In the genomic region with DNA sequence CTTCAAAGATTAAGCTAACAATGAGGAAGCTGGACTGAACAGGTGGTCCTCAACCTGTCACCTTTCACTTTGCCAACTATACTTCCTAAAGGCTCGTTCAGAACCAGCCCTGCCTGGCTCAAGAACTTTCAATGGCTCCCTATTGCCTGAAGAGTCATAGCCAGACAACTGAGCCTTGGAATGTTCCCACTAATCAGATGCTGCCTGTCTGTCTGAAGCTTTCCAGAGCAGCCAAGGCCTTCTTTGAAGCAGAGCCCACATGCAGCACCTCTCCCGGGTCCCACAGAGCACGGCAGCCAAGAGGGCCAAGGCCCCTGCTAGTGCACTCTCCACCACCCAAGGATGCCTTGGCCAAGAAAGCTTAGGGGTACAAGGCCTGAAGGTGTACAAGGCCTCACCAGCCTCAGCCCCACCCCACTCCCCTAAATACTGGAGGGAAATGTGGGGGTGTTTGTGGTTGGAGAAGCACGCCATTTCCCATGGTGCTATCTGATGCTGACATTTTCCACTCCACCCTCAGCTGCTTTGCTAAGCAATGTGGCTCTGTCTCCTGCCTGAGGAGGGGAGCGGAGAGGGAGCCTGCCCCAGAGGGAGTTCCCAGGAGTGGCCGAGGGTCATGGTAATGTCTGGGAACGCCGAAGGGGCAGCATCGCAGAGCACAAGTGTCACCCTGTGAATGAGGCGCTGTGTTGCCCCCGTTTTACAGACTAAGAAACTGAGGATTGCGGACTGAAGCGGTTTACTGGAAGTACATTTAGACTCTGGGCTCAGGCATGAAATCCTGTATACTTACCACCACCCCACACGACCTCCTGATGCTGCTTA, we compare ENCODE assay signal across 19 cellular contexts. TPM values are rescaled to one million over a fixed set of nuclear protein-coding genes. Genes with fewer than 3 reads are reported as not detected.
A peak's percentile ranks its signal among the peaks of the same experiment; 100 is the strongest.
DNase-seq lines count a peak whose midpoint lies in the region; ATAC-seq lines count a peak whose summit lies in the region.
"Had no signal": no experiment of that assay in that cellular context is flagged by ENCODE, and none has a peak within 500 bp of the region (broad histone marks: within the 10 kb centered on the region; RNA-seq: fewer than 3 reads in every experiment).

No MANE protein-coding gene starts in this region.

- peaks cover 13% of the 10 kb centered on the region for H3K79me1 ChIP-seq in trophoblast cell (ENCODE audit: low read length)

- no peaks in the 10 kb centered on the region for H3K79me2 ChIP-seq in trophoblast cell (ENCODE audit: control insufficient read depth, insufficient read depth, low read length, poor library complexity)

- no peaks in the 10 kb centered on the region for H3K9me3 Mint-ChIP-seq in activated CD4-positive, alpha-beta memory T cell treated with anti-CD3 and anti-CD28 coated beads for 36 hours
- no peaks in the 10 kb centered on the region for H3K9me3 Mint-ChIP-seq in activated CD4-positive, alpha-beta memory T cell treated with anti-CD3 and anti-CD28 coated beads, Interleukin-2, amount 10 ng/mL, durations not matched to agents 7 days and 5 days
- no peaks in the 10 kb centered on the region for H3K9me3 Mint-ChIP-seq in activated T-cell treated with anti-CD3 and anti-CD28 coated beads, Interleukin-2, amount 50 U/mL, for 72 hours

- no peaks in the 10 kb centered on the region for H3K36me3 ChIP-seq in trophoblast cell (ENCODE audit: control insufficient read depth in 1 of 2, insufficient read depth in 2 of 2, low read length in 2 of 2)
- H3K36me3 ChIP-seq: left ventricle myocardium inferior, suprapubic skin had no signal

- H4K8ac ChIP-seq in trophoblast cell (ENCODE audit: low read depth, low read length): no peak overlapping the region

- H4K91ac ChIP-seq in trophoblast cell (ENCODE audit: low read depth, low read length): no peak overlapping the region

- H3K14ac ChIP-seq in trophoblast cell (ENCODE audit: low read length): peak overlapping the region; percentile 12

- WGBS in trophoblast cell (ENCODE audit: extremely low coverage, insufficient coverage, insufficient read length): no CpG with 5 or more reads among the region's 14 CpGs

- H3K4me3 ChIP-seq in trophoblast cell (ENCODE audit: low read depth, low read length): peak overlapping the region; percentile 4
- H3K4me3 ChIP-seq: A549, left ventricle myocardium inferior, suprapubic skin had no signal

- no peak overlapping the region for H2BK120ac ChIP-seq in trophoblast cell (ENCODE audit: insufficient read depth, low read length, poor library complexity)

- H3K4me1 ChIP-seq in trophoblast cell (ENCODE audit: control insufficient read depth in 1 of 2, insufficient read depth in 2 of 2, low read length in 2 of 2): peaks cover 21% of the 10 kb centered on the region in 2 experiments
- H3K4me1 ChIP-seq: A549, Caco-2 had no signal

- H2BK12ac ChIP-seq in trophoblast cell (ENCODE audit: low read length): no peak overlapping the region

- no peaks in the 10 kb centered on the region for H3K27me3 Mint-ChIP-seq in activated CD4-positive, alpha-beta memory T cell treated with anti-CD3 and anti-CD28 coated beads for 36 hours
- no peaks in the 10 kb centered on the region for H3K27me3 Mint-ChIP-seq in activated CD4-positive, alpha-beta memory T cell treated with anti-CD3 and anti-CD28 coated beads, Interleukin-2, amount 10 ng/mL, durations not matched to agents 7 days and 5 days
- no peaks in the 10 kb centered on the region for H3K27me3 Mint-ChIP-seq in activated T-cell treated with anti-CD3 and anti-CD28 coated beads, Interleukin-2, amount 50 U/mL, for 72 hours (ENCODE audit: low read depth)

- peak; percentile 52 for DNase-seq in activated CD4-positive, alpha-beta memory T cell treated with anti-CD3 and anti-CD28 coated beads for 36 hours
- no peak for DNase-seq in activated CD4-positive, alpha-beta memory T cell treated with anti-CD3 and anti-CD28 coated beads, Interleukin-2, amount 10 ng/mL, durations not matched to agents 7 days and 5 days
- DNase-seq in activated T-cell treated with anti-CD3 and anti-CD28 coated beads, Interleukin-2, amount 50 U/mL, for 72 hours: no peak
- DNase-seq in trophoblast cell: peak; percentile 25 to 36
- no peak for DNase-seq in midbrain (lab: John Stamatoyannopoulos, UW)
- DNase-seq: Caco-2; central memory CD4-positive, alpha-beta T cell; effector memory CD4-positive, alpha-beta T cell; GDM1; IMR-90; left ventricle myocardium inferior; MV-4-11; NCI-H748 treated with DMSO at 0.1 percent for 48 hours had no signal

- H3K23ac ChIP-seq in trophoblast cell (ENCODE audit: low read length): no peak overlapping the region

- no peak overlapping the region for H3K4me2 ChIP-seq in trophoblast cell (ENCODE audit: low read length)
- H3K4me2 ChIP-seq: A549 had no signal

- peaks cover under 1% of the 10 kb centered on the region for H3K9me3 ChIP-seq in trophoblast cell (ENCODE audit: insufficient read depth, low read depth, low read length)
- H3K9me3 ChIP-seq: A549, Caco-2, left ventricle myocardium inferior, suprapubic skin had no signal

- peak overlapping the region; percentile 15 for H2AK5ac ChIP-seq in trophoblast cell (ENCODE audit: low read length)

- peaks cover 39% of the 10 kb centered on the region for H3K4me1 Mint-ChIP-seq in activated CD4-positive, alpha-beta memory T cell treated with anti-CD3 and anti-CD28 coated beads for 36 hours (ENCODE audit: low read depth)
- peaks cover 30% of the 10 kb centered on the region for H3K4me1 Mint-ChIP-seq in activated CD4-positive, alpha-beta memory T cell treated with anti-CD3 and anti-CD28 coated beads, Interleukin-2, amount 10 ng/mL, durations not matched to agents 7 days and 5 days
- peaks cover 84% of the 10 kb centered on the region for H3K4me1 Mint-ChIP-seq in activated T-cell treated with anti-CD3 and anti-CD28 coated beads, Interleukin-2, amount 50 U/mL, for 72 hours (ENCODE audit: low read depth)

- H3K27ac Mint-ChIP-seq in activated CD4-positive, alpha-beta memory T cell treated with anti-CD3 and anti-CD28 coated beads for 36 hours: peak overlapping the region; percentile 76
- no peak overlapping the region for H3K27ac Mint-ChIP-seq in activated CD4-positive, alpha-beta memory T cell treated with anti-CD3 and anti-CD28 coated beads, Interleukin-2, amount 10 ng/mL, durations not matched to agents 7 days and 5 days
- peak overlapping the region; percentile 59 for H3K27ac Mint-ChIP-seq in activated T-cell treated with anti-CD3 and anti-CD28 coated beads, Interleukin-2, amount 50 U/mL, for 72 hours

- H3K4me3 Mint-ChIP-seq in activated CD4-positive, alpha-beta memory T cell treated with anti-CD3 and anti-CD28 coated beads for 36 hours: peak overlapping the region; percentile 48
- no peak overlapping the region for H3K4me3 Mint-ChIP-seq in activated CD4-positive, alpha-beta memory T cell treated with anti-CD3 and anti-CD28 coated beads, Interleukin-2, amount 10 ng/mL, durations not matched to agents 7 days and 5 days
- H3K4me3 Mint-ChIP-seq in activated T-cell treated with anti-CD3 and anti-CD28 coated beads, Interleukin-2, amount 50 U/mL, for 72 hours: peak overlapping the region; percentile 52 to 68

- no peak overlapping the region for H3K4ac ChIP-seq in trophoblast cell (ENCODE audit: low read depth, low read length)

- POLR2A ChIA-PET in activated CD4-positive, alpha-beta memory T cell treated with anti-CD3 and anti-CD28 coated beads for 36 hours (lab: Charles Lee): interaction anchor here (0.6 kb wide), 1 partner anchor 14 kb away, joined by 3 read pairs; no protein-coding TSS in a partner anchor
- POLR2A ChIA-PET in activated CD4-positive, alpha-beta memory T cell treated with anti-CD3 and anti-CD28 coated beads, Interleukin-2, amount 10 ng/mL, durations not matched to agents 7 days and 5 days (lab: Charles Lee): interaction anchor here (1.0 to 2.6 kb wide), 3 partner anchors 8 to 22 kb away, joined by 3 to 8 read pairs (median 8); a partner anchor contains a TSS

- ATAC-seq in GM18868 (IDR thresholded peaks at IDR 0.05; ENCODE audit: unreplicated experiment): peak; percentile 2
- peak; percentile 29 to 44 for ATAC-seq in activated T-cell treated with anti-CD3 and anti-CD28 coated beads, Interleukin-2, amount 50 U/mL, for 72 hours (replicated peaks in 1 of 2)
- no peak for ATAC-seq in GM19455 (IDR thresholded peaks at IDR 0.05; ENCODE audit: unreplicated experiment)
- no peak for ATAC-seq in GM18498 (IDR thresholded peaks at IDR 0.05; ENCODE audit: unreplicated experiment)
- ATAC-seq: A549 had no signal

- H3K9ac ChIP-seq in trophoblast cell (ENCODE audit: low read length): no peak overlapping the region

- H3K36me3 Mint-ChIP-seq in activated CD4-positive, alpha-beta memory T cell treated with anti-CD3 and anti-CD28 coated beads for 36 hours: no peaks in the 10 kb centered on the region
- no peaks in the 10 kb centered on the region for H3K36me3 Mint-ChIP-seq in activated CD4-positive, alpha-beta memory T cell treated with anti-CD3 and anti-CD28 coated beads, Interleukin-2, amount 10 ng/mL, durations not matched to agents 7 days and 5 days (ENCODE audit: low read depth)
- no peaks in the 10 kb centered on the region for H3K36me3 Mint-ChIP-seq in activated T-cell treated with anti-CD3 and anti-CD28 coated beads, Interleukin-2, amount 50 U/mL, for 72 hours (ENCODE audit: insufficient read depth in 2 of 2)

- CTCF ChIA-PET in activated CD4-positive, alpha-beta memory T cell treated with anti-CD3 and anti-CD28 coated beads for 36 hours (lab: Charles Lee): interaction anchor here (0.6 to 5.0 kb wide), 5 partner anchors 14 to 1730 kb away, joined by 3 to 26 read pairs (median 3); no protein-coding TSS in a partner anchor
- CTCF ChIA-PET in activated CD4-positive, alpha-beta memory T cell treated with anti-CD3 and anti-CD28 coated beads, Interleukin-2, amount 10 ng/mL, durations not matched to agents 7 days and 5 days (lab: Charles Lee): interaction anchor here (1.7 to 2.5 kb wide), 2 partner anchors 13 to 47 kb away, joined by 5 to 18 read pairs; no protein-coding TSS in a partner anchor

- intact Hi-C loops in activated CD4-positive, alpha-beta memory T cell treated with anti-CD3 and anti-CD28 coated beads for 36 hours (cut with micrococcal nuclease): no loop called here

- H3K27ac ChIP-seq in trophoblast cell (ENCODE audit: low read depth, low read length): no peak overlapping the region
- H3K27ac ChIP-seq: A549, left ventricle myocardium inferior, suprapubic skin had no signal

- no peaks in the 10 kb centered on the region for H3K27me3 ChIP-seq in trophoblast cell (ENCODE audit: insufficient read depth, low read length)
- H3K27me3 ChIP-seq: suprapubic skin had no signal

- no peak overlapping the region for H2BK5ac ChIP-seq in trophoblast cell (ENCODE audit: low read depth, low read length, poor library complexity)

- no peak overlapping the region for H3K18ac ChIP-seq in trophoblast cell (ENCODE audit: low read length)

- no peak overlapping the region for H4K12ac ChIP-seq in trophoblast cell (ENCODE audit: low read depth, low read length)

- no peak overlapping the region for H2AFZ ChIP-seq in trophoblast cell (ENCODE audit: insufficient read depth, low read length, poor library complexity)

RNA-seq across cellular contexts. Expression of a gene that starts 8.2 kb away (rescaled TPM):
- total RNA-seq in activated CD4-positive, alpha-beta memory T cell treated with anti-CD3 and anti-CD28 coated beads for 36 hours: 100 to 1,000 TPM; 190 to 196 TPM
- total RNA-seq in activated CD4-positive, alpha-beta memory T cell treated with anti-CD3 and anti-CD28 coated beads, Interleukin-2, amount 10 ng/mL, durations not matched to agents 7 days and 5 days: 100 to 1,000 TPM; 481 to 482 TPM
- 100 to 1,000 TPM; 220 to 281 TPM for total RNA-seq in activated T-cell treated with anti-CD3 and anti-CD28 coated beads, Interleukin-2, amount 50 U/mL, for 72 hours
- polyA plus RNA-seq in trophoblast cell (2013): 0.30 and 0.33 TPM in 2 replicates
- total RNA-seq: Caco-2, IMR-90 had no signal

RNA-seq across cellular contexts. Expression of a gene that starts 42.4 kb away (rescaled TPM):
- under 1 TPM in 1 of 2 experiments, not detected in 1; 0.34 TPM for total RNA-seq in activated CD4-positive, alpha-beta memory T cell treated with anti-CD3 and anti-CD28 coated beads for 36 hours
- total RNA-seq in activated CD4-positive, alpha-beta memory T cell treated with anti-CD3 and anti-CD28 coated beads, Interleukin-2, amount 10 ng/mL, durations not matched to agents 7 days and 5 days: not detected
- total RNA-seq in activated T-cell treated with anti-CD3 and anti-CD28 coated beads, Interleukin-2, amount 50 U/mL, for 72 hours: 1 to 10 TPM; 1.0 to 1.2 TPM
- 0.04 and 0.10 TPM in 2 replicates for polyA plus RNA-seq in trophoblast cell (2013)
- total RNA-seq: Caco-2, IMR-90, left ventricle myocardium inferior, posterior vena cava had no signal

Comparison
In these comparisons a context has a peak if more than half of its experiments do, and no peak if none do; other contexts are left out.
1. DNase-seq: peak in activated CD4-positive, alpha-beta memory T cell treated with anti-CD3 and anti-CD28 coated beads for 36 hours (single experiment) and trophoblast cell (2 of 2); none in activated CD4-positive, alpha-beta memory T cell treated with anti-CD3 and anti-CD28 coated beads, Interleukin-2, amount 10 ng/mL, durations not matched to agents 7 days and 5 days (single experiment), activated T-cell treated with anti-CD3 and anti-CD28 coated beads, Interleukin-2, amount 50 U/mL, for 72 hours (0 of 2) and midbrain (single experiment).
2. ATAC-seq: peak in GM18868 (single experiment) and activated T-cell treated with anti-CD3 and anti-CD28 coated beads, Interleukin-2, amount 50 U/mL, for 72 hours (2 of 2); none in GM19455 (single experiment) and GM18498 (single experiment).